ENCODE assay signal across 24 cellular contexts in genomic region chr6:97047473-97048201, GRCh38.
"Had no signal": no experiment of that assay in that cellular context is flagged by ENCODE, and none has a peak within 500 bp of the region (broad histone marks: within the 10 kb centered on the region; RNA-seq: fewer than 3 reads in every experiment).

No MANE protein-coding gene starts in this region.

- H3K4me2 ChIP-seq: PC-9 had no signal

- DNase-seq: activated B cell treated with CpG ODN at 0.5 μM for 24 hours; activated CD4-positive, alpha-beta memory T cell treated with anti-CD3 and anti-CD28 coated beads, Interleukin-2, amount 10 ng/mL, durations not matched to agents 7 days and 5 days; activated CD4-positive, alpha-beta T cell treated with anti-CD3 and anti-CD28 coated beads for 1 hour; activated CD4-positive, alpha-beta T cell treated with anti-CD3 and anti-CD28 coated beads, Interleukin-2, amount 50 U/mL, for 1 hour; activated gamma-delta T cell; activated naive CD4-positive, alpha-beta T cell treated with anti-CD3 and anti-CD28 coated beads, Interleukin-2, amount 10 ng/mL, durations not matched to agents 7 days and 5 days; activated naive CD8-positive, alpha-beta T cell treated with anti-CD3 and anti-CD28 coated beads, Interleukin-2, amount 10 ng/mL, durations not matched to agents 7 days and 5 days; activated T-cell treated with anti-CD3 and anti-CD28 coated beads for 4 hours; activated T-cell treated with anti-CD3 and anti-CD28 coated beads, Interleukin-2, amount 50 U/mL, for 48 hours; adrenal gland; aorta; central memory CD4-positive, alpha-beta T cell; Kasumi-1; NCI-H146; NCI-H187 treated with DMSO at 0.1 percent for 48 hours; NCI-H2081 treated with DMSO at 0.1 percent for 48 hours; NCI-H446; NCI-H524; PC-9; SHP77 treated with DMSO at 0.1 percent for 48 hours; T-helper 17 cell; T-helper 9 cell had no signal

- H3K27ac ChIP-seq: adrenal gland, breast epithelium, PC-9 had no signal

- H3K4me3 ChIP-seq: adrenal gland, breast epithelium, PC-9 had no signal

- ATAC-seq: activated T-helper 17 cell treated with anti-CD3 and anti-CD28 coated beads, Interleukin-2, amount 50 U/mL, for 72 hours; T-helper 17 cell had no signal

- H2AFZ ChIP-seq: PC-9 had no signal

- H3K9me3 Mint-ChIP-seq: activated B cell treated with CpG ODN at 0.5 μM for 24 hours; activated CD4-positive, alpha-beta memory T cell treated with anti-CD3 and anti-CD28 coated beads, Interleukin-2, amount 10 ng/mL, durations not matched to agents 7 days and 5 days; activated naive CD4-positive, alpha-beta T cell treated with anti-CD3 and anti-CD28 coated beads, Interleukin-2, amount 10 ng/mL, durations not matched to agents 7 days and 5 days; activated naive CD8-positive, alpha-beta T cell treated with anti-CD3 and anti-CD28 coated beads, Interleukin-2, amount 10 ng/mL, durations not matched to agents 7 days and 5 days; activated T-helper 17 cell treated with anti-CD3 and anti-CD28 coated beads, Interleukin-2, amount 50 U/mL, for 72 hours had no signal

- H3K36me3 Mint-ChIP-seq: activated naive CD4-positive, alpha-beta T cell treated with anti-CD3 and anti-CD28 coated beads, Interleukin-2, amount 10 ng/mL, durations not matched to agents 7 days and 5 days; activated naive CD8-positive, alpha-beta T cell treated with anti-CD3 and anti-CD28 coated beads, Interleukin-2, amount 10 ng/mL, durations not matched to agents 7 days and 5 days had no signal

- H3K27me3 ChIP-seq: adrenal gland, breast epithelium had no signal

- H3K36me3 ChIP-seq: adrenal gland, breast epithelium had no signal

- H3K27ac Mint-ChIP-seq: activated B cell treated with CpG ODN at 0.5 μM for 24 hours; activated CD4-positive, alpha-beta memory T cell treated with anti-CD3 and anti-CD28 coated beads, Interleukin-2, amount 10 ng/mL, durations not matched to agents 7 days and 5 days; activated naive CD4-positive, alpha-beta T cell treated with anti-CD3 and anti-CD28 coated beads, Interleukin-2, amount 10 ng/mL, durations not matched to agents 7 days and 5 days; activated naive CD8-positive, alpha-beta T cell treated with anti-CD3 and anti-CD28 coated beads, Interleukin-2, amount 10 ng/mL, durations not matched to agents 7 days and 5 days; activated T-helper 17 cell treated with anti-CD3 and anti-CD28 coated beads, Interleukin-2, amount 50 U/mL, for 72 hours; T-helper 17 cell had no signal

- H3K27me3 Mint-ChIP-seq: activated B cell treated with CpG ODN at 0.5 μM for 24 hours; activated CD4-positive, alpha-beta memory T cell treated with anti-CD3 and anti-CD28 coated beads, Interleukin-2, amount 10 ng/mL, durations not matched to agents 7 days and 5 days; activated naive CD4-positive, alpha-beta T cell treated with anti-CD3 and anti-CD28 coated beads, Interleukin-2, amount 10 ng/mL, durations not matched to agents 7 days and 5 days; activated naive CD8-positive, alpha-beta T cell treated with anti-CD3 and anti-CD28 coated beads, Interleukin-2, amount 10 ng/mL, durations not matched to agents 7 days and 5 days; activated T-helper 17 cell treated with anti-CD3 and anti-CD28 coated beads, Interleukin-2, amount 50 U/mL, for 72 hours; T-helper 17 cell had no signal

- H3K4me3 Mint-ChIP-seq: activated B cell treated with CpG ODN at 0.5 μM for 24 hours; activated CD4-positive, alpha-beta memory T cell treated with anti-CD3 and anti-CD28 coated beads, Interleukin-2, amount 10 ng/mL, durations not matched to agents 7 days and 5 days; activated naive CD4-positive, alpha-beta T cell treated with anti-CD3 and anti-CD28 coated beads, Interleukin-2, amount 10 ng/mL, durations not matched to agents 7 days and 5 days; activated naive CD8-positive, alpha-beta T cell treated with anti-CD3 and anti-CD28 coated beads, Interleukin-2, amount 10 ng/mL, durations not matched to agents 7 days and 5 days; activated T-helper 17 cell treated with anti-CD3 and anti-CD28 coated beads, Interleukin-2, amount 50 U/mL, for 72 hours; T-helper 17 cell had no signal

- H3K4me1 ChIP-seq: adrenal gland, breast epithelium had no signal

- H3K9me3 ChIP-seq: adrenal gland, breast epithelium had no signal
